In genomic region chr20:955656-956055, GRCh38 we compare ENCODE assay signal across 19 cellular contexts. TPM values are rescaled to one million over a fixed set of nuclear protein-coding genes. Genes with fewer than 3 reads are reported as not detected.
"Had no signal": no experiment of that assay in that cellular context is flagged by ENCODE, and none has a peak within 500 bp of the region (broad histone marks: within the 10 kb centered on the region; RNA-seq: fewer than 3 reads in every experiment).

No MANE protein-coding gene starts in this region.

- H3K36me3 Mint-ChIP-seq: activated naive CD8-positive, alpha-beta T cell had no signal

- FAIRE-seq: frontal cortex had no signal

- H3K27ac ChIP-seq: body of pancreas, coronary artery, dorsolateral prefrontal cortex, heart left ventricle, WERI-Rb-1 had no signal

- H3K27ac Mint-ChIP-seq: activated B cell treated with CpG ODN at 0.5 μM for 24 hours; activated CD8-positive, alpha-beta T cell treated with anti-CD3 and anti-CD28 coated beads for 36 hours; activated naive CD8-positive, alpha-beta T cell; activated T-helper 17 cell treated with anti-CD3 and anti-CD28 coated beads, Interleukin-2, amount 50 U/mL, for 72 hours; dendritic cell treated with granulocyte-macrophage colony-stimulating factor and Interleukin-4, amounts not matched to agents 40 ng/mL and 50 ng/mL, for 4 days; endodermal cell; T-helper 17 cell; T-helper 2 cell treated with Interferon-gamma antibody and Interleukin-4, amounts not matched to agents 5 μg/mL and 100 μg/mL, for 36 hours had no signal

- H3K4me1 Mint-ChIP-seq: activated T-helper 17 cell treated with anti-CD3 and anti-CD28 coated beads, Interleukin-2, amount 50 U/mL, for 72 hours had no signal

- H3K4me3 ChIP-seq: body of pancreas, coronary artery, dorsolateral prefrontal cortex, heart left ventricle had no signal

- H3K9me3 ChIP-seq: body of pancreas, heart left ventricle had no signal

- H3K4me3 Mint-ChIP-seq: activated B cell treated with CpG ODN at 0.5 μM for 24 hours; activated CD8-positive, alpha-beta T cell treated with anti-CD3 and anti-CD28 coated beads for 36 hours; activated naive CD8-positive, alpha-beta T cell; activated T-cell treated with anti-CD3 and anti-CD28 coated beads, Interleukin-2, amount 50 U/mL, for 4 hours; activated T-helper 17 cell treated with anti-CD3 and anti-CD28 coated beads, Interleukin-2, amount 50 U/mL, for 72 hours; dendritic cell treated with granulocyte-macrophage colony-stimulating factor and Interleukin-4, amounts not matched to agents 40 ng/mL and 50 ng/mL, for 4 days; endodermal cell; T-helper 17 cell; T-helper 2 cell treated with Interferon-gamma antibody and Interleukin-4, amounts not matched to agents 5 μg/mL and 100 μg/mL, for 36 hours had no signal

- H3K4me1 ChIP-seq: body of pancreas had no signal

- DNase-seq: T1000 had no signal

- H3K36me3 ChIP-seq: heart left ventricle, WERI-Rb-1 had no signal

- H3K9me3 Mint-ChIP-seq: activated B cell treated with CpG ODN at 0.5 μM for 24 hours; activated CD8-positive, alpha-beta T cell treated with anti-CD3 and anti-CD28 coated beads for 36 hours; activated T-cell treated with anti-CD3 and anti-CD28 coated beads, Interleukin-2, amount 50 U/mL, for 4 hours; activated T-helper 17 cell treated with anti-CD3 and anti-CD28 coated beads, Interleukin-2, amount 50 U/mL, for 72 hours; dendritic cell treated with granulocyte-macrophage colony-stimulating factor and Interleukin-4, amounts not matched to agents 40 ng/mL and 50 ng/mL, for 4 days; endodermal cell; T-helper 2 cell treated with Interferon-gamma antibody and Interleukin-4, amounts not matched to agents 5 μg/mL and 100 μg/mL, for 36 hours had no signal

RNA-seq across cellular contexts. Expression of gene ANGPT4, which starts 39.5 kb away (rescaled TPM):
- total RNA-seq: activated B cell treated with CpG ODN at 0.5 μM for 24 hours; activated CD8-positive, alpha-beta T cell treated with anti-CD3 and anti-CD28 coated beads for 36 hours; activated T-cell treated with anti-CD3 and anti-CD28 coated beads, Interleukin-2, amount 50 U/mL, for 4 hours; epithelial cell of proximal tubule; frontal cortex; T-helper 17 cell had no signal

RNA-seq across cellular contexts. Expression of gene RSPO4, which starts 46.5 kb away (rescaled TPM):
- total RNA-seq: activated CD8-positive, alpha-beta T cell treated with anti-CD3 and anti-CD28 coated beads for 36 hours; activated T-cell treated with anti-CD3 and anti-CD28 coated beads, Interleukin-2, amount 50 U/mL, for 4 hours; activated T-helper 17 cell treated with anti-CD3 and anti-CD28 coated beads, Interleukin-2, amount 50 U/mL, for 72 hours; body of pancreas; esophagus mucosa; T-helper 17 cell had no signal
- polyA plus RNA-seq: aorta had no signal
